ENCODE assay signal across 16 cellular contexts in genomic region chr22:37433786-37434185, GRCh38. TPM values are rescaled to one million over a fixed set of nuclear protein-coding genes. Genes with fewer than 3 reads are reported as not detected.
A peak's percentile ranks its signal among the peaks of the same experiment; 100 is the strongest.
DNase-seq lines count a peak whose midpoint lies in the region; ATAC-seq and TF ChIP-seq lines count a peak whose summit lies in the region.
"Had no signal": no experiment of that assay in that cellular context is flagged by ENCODE, and none has a peak within 500 bp of the region (broad histone marks: within the 10 kb centered on the region; RNA-seq: fewer than 3 reads in every experiment).

No MANE protein-coding gene starts in this region.

- H3K4me1 ChIP-seq in fibroblast of lung (ENCODE audit: control insufficient read depth, extremely low read depth, insufficient read depth, low read length) (peaks cover 5% of the 10 kb centered on the region), neuronal stem cell (ENCODE audit: control insufficient read depth in 2 of 2, insufficient read depth in 1 of 2, low read depth in 1 of 2, low read length in 2 of 2) (peaks cover 4 to 11% of the 10 kb centered on the region in 2 donors), hepatocyte (ENCODE audit: insufficient read depth) (peaks cover 4% of the 10 kb centered on the region)

- H3K4me2 ChIP-seq in fibroblast of lung (ENCODE audit: extremely low read depth, insufficient read depth, low read length) (no peak overlapping the region), neuronal stem cell (ENCODE audit: insufficient read depth, low read length, poor library complexity, severe bottlenecking) (no peak overlapping the region), hepatocyte (no peak overlapping the region)

- H3K9me3 ChIP-seq in fibroblast of lung (ENCODE audit: control insufficient read depth, insufficient read depth, low read depth, low read length) = peaks cover 4% of the 10 kb centered on the region
- H3K9me3 ChIP-seq in neuronal stem cell (replicated peaks in 1 of 2; ENCODE audit: control insufficient read depth in 2 of 2, insufficient read depth in 1 of 2, low read depth in 1 of 2, low read length in 2 of 2) = peaks cover 0 to 5% of the 10 kb centered on the region in 2 donors
- H3K9me3 ChIP-seq in hepatocyte (ENCODE audit: low read depth) = peaks cover 4% of the 10 kb centered on the region

- no peak overlapping the region for H4K8ac ChIP-seq in neuronal stem cell (ENCODE audit: low read depth, low read length)

- peak overlapping the region; percentile 16 for H2BK15ac ChIP-seq in neuronal stem cell (ENCODE audit: low read length)

- no peaks in the 10 kb centered on the region for H3K79me1 ChIP-seq in neuronal stem cell (ENCODE audit: low read depth, low read length)

- DNase-seq in DMS 273 (lab: John Stamatoyannopoulos, UW; ENCODE audit: unreplicated experiment) (peak; percentile 70), DMS 273 treated with DMSO at 0.1 percent for 48 hours (lab: John Stamatoyannopoulos, UW) (no peak), NCI-H69 (lab: John Stamatoyannopoulos, UW) (peak; percentile 18), fibroblast of lung (ENCODE audit: low read depth in 2 of 2) (peak; percentile 11 to 65), neuronal stem cell (ENCODE audit: low spot score) (no peak), ecto neural progenitor cell (ENCODE audit: low spot score) (no peak), hepatocyte (ENCODE audit: low spot score) (no peak)
- DNase-seq: C1 segment of cervical spinal cord, H7, NCI-H146, NCI-H2081 treated with DMSO at 0.1 percent for 48 hours, NCI-H774 had no signal

- H2BK120ac ChIP-seq in neuronal stem cell (ENCODE audit: low read depth, low read length) = no peak overlapping the region

- H3K23ac ChIP-seq in neuronal stem cell (ENCODE audit: low read depth, low read length, poor library complexity) = no peak overlapping the region

- no peak for ATAC-seq in HG02623 (IDR thresholded peaks at IDR 0.05; ENCODE audit: unreplicated experiment)
- ATAC-seq: K562, Panc1 had no signal

- TF ChIP-seq CTCF in fibroblast of lung (conservative IDR thresholded peaks at IDR 0.05 in 1 of 2, IDR thresholded peaks at IDR 0.05 in 1 of 2; ENCODE audit: low read depth in 1 of 2, low read length in 2 of 2) = no peak
- no peak for TF ChIP-seq CTCF in hepatocyte (IDR thresholded peaks at IDR 0.05; ENCODE audit: poor library complexity)

- H2AFZ ChIP-seq in fibroblast of lung (ENCODE audit: low read length) (no peak overlapping the region), neuronal stem cell (ENCODE audit: low read length) (peak overlapping the region; percentile 18), hepatocyte (no peak overlapping the region)

- no peaks in the 10 kb centered on the region for H3K36me3 ChIP-seq in fibroblast of lung (ENCODE audit: control insufficient read depth, insufficient read depth, low read length)
- no peaks in the 10 kb centered on the region for H3K36me3 ChIP-seq in neuronal stem cell (replicated peaks in 1 of 2; ENCODE audit: control insufficient read depth in 2 of 2, insufficient read depth in 2 of 2, low read length in 2 of 2)
- H3K36me3 ChIP-seq in hepatocyte (replicated peaks; ENCODE audit: insufficient read depth, low read depth) = no peaks in the 10 kb centered on the region

- H3K79me2 ChIP-seq in fibroblast of lung (ENCODE audit: control insufficient read depth, insufficient read depth, low read length) (no peaks in the 10 kb centered on the region), hepatocyte (no peaks in the 10 kb centered on the region)

- H3K9ac ChIP-seq in fibroblast of lung (ENCODE audit: insufficient read depth, low read length) (no peak overlapping the region), neuronal stem cell (ENCODE audit: low read depth, low read length, poor library complexity) (no peak overlapping the region)

- H3K4ac ChIP-seq in neuronal stem cell (ENCODE audit: low read length) = no peak overlapping the region

- H3K9me2 ChIP-seq in hepatocyte (replicated peaks; ENCODE audit: insufficient read depth) = no peaks in the 10 kb centered on the region

- H2AK5ac ChIP-seq in neuronal stem cell (ENCODE audit: low read depth, low read length) = no peak overlapping the region

- no CpG with 5 or more reads among the region's 11 CpGs for WGBS in neuronal stem cell (ENCODE audit: extremely low coverage in 2 of 2, insufficient read length in 2 of 2, insufficient replicate concordance in 1 of 2), 2 donors
- WGBS in hepatocyte (ENCODE audit: low lambda C conversion rate, missing lambda C conversion rate) = 57% methylated on average over 11 of the region's 11 CpGs

- H2BK12ac ChIP-seq in neuronal stem cell (ENCODE audit: low read length) = peak overlapping the region; percentile 17

- no peak overlapping the region for H4K91ac ChIP-seq in neuronal stem cell (ENCODE audit: low read depth, low read length, poor library complexity)

- no peak overlapping the region for H2BK5ac ChIP-seq in neuronal stem cell (ENCODE audit: low read length)

- H3K14ac ChIP-seq in neuronal stem cell (ENCODE audit: low read length) = no peak overlapping the region

- H3K27me3 ChIP-seq in fibroblast of lung (ENCODE audit: control insufficient read depth, insufficient read depth, low read length) (peaks cover 4% of the 10 kb centered on the region), neuronal stem cell (ENCODE audit: control insufficient read depth in 3 of 3, insufficient read depth in 3 of 3, low read depth in 1 of 3, low read length in 3 of 3) (peaks cover 0 to 70% (median 1%) of the 10 kb centered on the region in 3 experiments), hepatocyte (peaks cover 1% of the 10 kb centered on the region)

- H4K20me1 ChIP-seq in fibroblast of lung (ENCODE audit: control insufficient read depth, extremely low read depth, insufficient read depth, low read length) (no peaks in the 10 kb centered on the region), hepatocyte (ENCODE audit: insufficient read depth, poor library complexity, severe bottlenecking) (no peaks in the 10 kb centered on the region)

- H3K18ac ChIP-seq in neuronal stem cell (ENCODE audit: low read length) = peak overlapping the region; percentile 73

- H3K4me3 ChIP-seq in fibroblast of lung (replicated peaks in 1 of 4; ENCODE audit: control extremely low read depth in 1 of 4, insufficient read depth in 1 of 4, low read depth in 3 of 4, low read length in 4 of 4) = no peak overlapping the region
- no peak overlapping the region for H3K4me3 ChIP-seq in neuronal stem cell (ENCODE audit: low read length in 2 of 2)
- H3K4me3 ChIP-seq in hepatocyte = no peak overlapping the region
- H3K4me3 ChIP-seq: K562 had no signal

- no peak overlapping the region for H3K27ac ChIP-seq in fibroblast of lung (ENCODE audit: insufficient read depth, low read length)
- H3K27ac ChIP-seq in neuronal stem cell (replicated peaks; ENCODE audit: low read length) = no peak overlapping the region
- H3K27ac ChIP-seq in hepatocyte = no peak overlapping the region
- H3K27ac ChIP-seq: 22Rv1 had no signal

RNA-seq across cellular contexts. Expression of gene ELFN2, which starts 6.5 kb away (rescaled TPM):
- total RNA-seq in fibroblast of lung (under 0.01 TPM in 2 replicates), hepatocyte (0.20 and 0.53 TPM in 2 replicates)
- polyA plus RNA-seq in fibroblast of lung (0.02 and 0.10 TPM in 2 replicates), hepatocyte (0.19 and 0.40 TPM in 2 replicates)
- 0.14 and 0.44 TPM in 2 replicates for polyA plus RNA-seq in fibroblast of lung (2012)
- polyA minus RNA-seq in fibroblast of lung (ENCODE audit: low replicate concordance) = 0.52 and 0.67 TPM in 2 replicates
- polyA plus RNA-seq in neuronal stem cell (2013, experiment 1 of 2) = 0.78 TPM
- polyA plus RNA-seq in neuronal stem cell (2013, experiment 2 of 2) = 0.86 TPM
- total RNA-seq: K562 had no signal
- polyA plus RNA-seq: K562 had no signal

RNA-seq across cellular contexts. Expression of gene MFNG, which starts 52.4 kb away (rescaled TPM):
- total RNA-seq in fibroblast of lung (under 0.01 TPM in 1 of 2 replicates, not detected in the other), hepatocyte (1.7 and 3.3 TPM in 2 replicates)
- polyA plus RNA-seq in fibroblast of lung (0.15 TPM in 1 of 2 replicates, not detected in the other), hepatocyte (3.3 and 6.3 TPM in 2 replicates)
- polyA plus RNA-seq in fibroblast of lung (2012) = not detected in 2 replicates
- not detected in 2 replicates for polyA minus RNA-seq in fibroblast of lung (ENCODE audit: low replicate concordance)
- 10.5 TPM for polyA plus RNA-seq in neuronal stem cell (2013, experiment 1 of 2)
- polyA plus RNA-seq in neuronal stem cell (2013, experiment 2 of 2) = 8.0 TPM

Comparison
In these comparisons a context has a peak if more than half of its experiments do, and no peak if none do; other contexts are left out.
1. DNase-seq: peak in DMS 273 (single experiment), NCI-H69 (single experiment) and fibroblast of lung (2 of 2); none in DMS 273 treated with DMSO at 0.1 percent for 48 hours (single experiment), neuronal stem cell (single experiment), ecto neural progenitor cell (single experiment) and hepatocyte (single experiment).